In the genomic region with DNA sequence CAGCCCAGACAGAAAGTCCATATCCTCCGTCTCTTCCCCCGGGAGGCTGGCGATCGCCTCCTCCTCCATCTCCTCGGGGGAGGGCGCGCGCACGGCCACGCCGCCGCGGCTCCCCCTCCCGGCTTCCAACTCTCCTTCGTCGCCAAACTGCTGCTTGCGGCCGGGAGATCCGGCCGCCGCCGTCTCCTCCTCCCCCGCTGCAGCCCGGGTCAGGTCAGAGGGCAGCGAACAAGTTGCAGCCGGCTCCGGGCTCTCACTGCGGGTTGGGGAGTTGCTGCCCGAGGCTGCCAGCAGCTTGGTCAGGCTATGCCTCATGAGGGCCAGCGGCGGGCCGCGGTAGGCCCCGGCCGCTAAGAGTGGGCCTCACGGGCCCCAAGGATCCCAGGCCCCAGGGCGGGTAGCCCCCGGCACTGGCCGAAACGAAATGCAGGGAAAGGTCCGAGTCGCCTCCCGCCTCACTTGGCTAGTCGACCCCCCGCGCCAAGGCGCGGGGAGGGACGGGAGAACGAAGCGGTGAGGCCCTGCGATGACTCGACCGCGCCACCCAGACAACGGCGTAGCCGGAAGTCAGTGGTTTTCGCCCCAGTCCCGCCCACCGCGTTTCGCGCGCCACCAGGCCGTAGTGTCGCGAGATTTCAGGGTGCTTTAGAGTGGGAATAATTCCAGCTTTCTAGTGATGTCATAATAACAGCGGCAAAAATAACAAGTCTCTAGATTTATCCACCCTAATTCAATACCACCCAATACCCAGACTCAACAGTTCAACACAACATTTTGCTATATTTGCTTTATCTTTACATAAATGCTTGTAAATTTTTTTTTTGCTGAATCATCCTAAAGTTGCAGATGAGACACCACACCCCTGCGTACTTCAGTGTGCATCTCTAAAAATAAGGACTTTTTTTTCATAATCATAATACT, we compare ENCODE assay signal across 1 cellular context.
A peak's percentile ranks its signal among the peaks of the same experiment; 100 is the strongest.
TF ChIP-seq lines count a peak whose summit lies in the region.

A gene with protein sequence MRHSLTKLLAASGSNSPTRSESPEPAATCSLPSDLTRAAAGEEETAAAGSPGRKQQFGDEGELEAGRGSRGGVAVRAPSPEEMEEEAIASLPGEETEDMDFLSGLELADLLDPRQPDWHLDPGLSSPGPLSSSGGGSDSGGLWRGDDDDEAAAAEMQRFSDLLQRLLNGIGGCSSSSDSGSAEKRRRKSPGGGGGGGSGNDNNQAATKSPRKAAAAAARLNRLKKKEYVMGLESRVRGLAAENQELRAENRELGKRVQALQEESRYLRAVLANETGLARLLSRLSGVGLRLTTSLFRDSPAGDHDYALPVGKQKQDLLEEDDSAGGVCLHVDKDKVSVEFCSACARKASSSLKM (minus strand): TSS at position 569 of the 921 bp plus-strand sequence. CDS start 254 bp downstream, at position 315.

TF ChIP-seq in HepG2, 621 proteins besides CTCF, POLR2A, EP300 and RAD21 (continued from another document and continues in another):
- TF ChIP-seq, protein P1, sequence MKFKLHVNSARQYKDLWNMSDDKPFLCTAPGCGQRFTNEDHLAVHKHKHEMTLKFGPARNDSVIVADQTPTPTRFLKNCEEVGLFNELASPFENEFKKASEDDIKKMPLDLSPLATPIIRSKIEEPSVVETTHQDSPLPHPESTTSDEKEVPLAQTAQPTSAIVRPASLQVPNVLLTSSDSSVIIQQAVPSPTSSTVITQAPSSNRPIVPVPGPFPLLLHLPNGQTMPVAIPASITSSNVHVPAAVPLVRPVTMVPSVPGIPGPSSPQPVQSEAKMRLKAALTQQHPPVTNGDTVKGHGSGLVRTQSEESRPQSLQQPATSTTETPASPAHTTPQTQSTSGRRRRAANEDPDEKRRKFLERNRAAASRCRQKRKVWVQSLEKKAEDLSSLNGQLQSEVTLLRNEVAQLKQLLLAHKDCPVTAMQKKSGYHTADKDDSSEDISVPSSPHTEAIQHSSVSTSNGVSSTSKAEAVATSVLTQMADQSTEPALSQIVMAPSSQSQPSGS (CRISPR knock-in tag; IDR thresholded peaks at IDR 0.05): peak; percentile 67; the same call in 1 of the 2 replicates
- TF ChIP-seq ZBTB8A (CRISPR knock-in tag; IDR thresholded peaks at IDR 0.05; ENCODE audit: borderline replicate concordance, low read depth) (no peak; the same call in 1 of the 2 replicates), NCOA1 (CRISPR knock-in tag; IDR thresholded peaks at IDR 0.05) (no peak), HOXA3 (CRISPR knock-in tag; IDR thresholded peaks at IDR 0.05) (peak; percentile 83; the same call in 1 of the 2 replicates), NFYC (CRISPR knock-in tag; IDR thresholded peaks at IDR 0.05) (no peak), HES4 (CRISPR knock-in tag; IDR thresholded peaks at IDR 0.05; ENCODE audit: borderline replicate concordance) (peak; percentile 79; the same call in 1 of the 2 replicates), ZNF274 (CRISPR knock-in tag; IDR thresholded peaks at IDR 0.05) (peak; percentile 82; the same call in 1 of the 2 replicates), HOXA7 (CRISPR knock-in tag; IDR thresholded peaks at IDR 0.05) (no peak; the same call in 1 of the 2 replicates), TAF1 (CRISPR knock-in tag; IDR thresholded peaks at IDR 0.05) (peak; percentile 84), MTF1 (CRISPR knock-in tag; IDR thresholded peaks at IDR 0.05) (0 out of 2 replicates have a peak, but pooled peaks have one; percentile 64), U2AF2 (IDR thresholded peaks at IDR 0.05; ENCODE audit: low read depth, low read length) (no peak), SP2 (CRISPR knock-in tag; IDR thresholded peaks at IDR 0.05) (peak; percentile 75), ZNF253 (CRISPR knock-in tag; IDR thresholded peaks at IDR 0.05; ENCODE audit: borderline replicate concordance) (0 out of 2 replicates have a peak, but pooled peaks have one; percentile 36), ZSCAN12 (CRISPR knock-in tag; IDR thresholded peaks at IDR 0.05) (0 out of 2 replicates have a peak, but pooled peaks have one; percentile 62), HDAC2 (CRISPR knock-in tag; IDR thresholded peaks at IDR 0.05) (peak; percentile 39; the same call in 1 of the 2 replicates), ZNF234 (CRISPR knock-in tag; conservative IDR thresholded peaks at IDR 0.05) (peak; percentile 69; the same call in 1 of the 2 replicates), ARNT2 (CRISPR knock-in tag; IDR thresholded peaks at IDR 0.05; ENCODE audit: low read depth) (peak; percentile 79)
- TF ChIP-seq, protein P2, sequence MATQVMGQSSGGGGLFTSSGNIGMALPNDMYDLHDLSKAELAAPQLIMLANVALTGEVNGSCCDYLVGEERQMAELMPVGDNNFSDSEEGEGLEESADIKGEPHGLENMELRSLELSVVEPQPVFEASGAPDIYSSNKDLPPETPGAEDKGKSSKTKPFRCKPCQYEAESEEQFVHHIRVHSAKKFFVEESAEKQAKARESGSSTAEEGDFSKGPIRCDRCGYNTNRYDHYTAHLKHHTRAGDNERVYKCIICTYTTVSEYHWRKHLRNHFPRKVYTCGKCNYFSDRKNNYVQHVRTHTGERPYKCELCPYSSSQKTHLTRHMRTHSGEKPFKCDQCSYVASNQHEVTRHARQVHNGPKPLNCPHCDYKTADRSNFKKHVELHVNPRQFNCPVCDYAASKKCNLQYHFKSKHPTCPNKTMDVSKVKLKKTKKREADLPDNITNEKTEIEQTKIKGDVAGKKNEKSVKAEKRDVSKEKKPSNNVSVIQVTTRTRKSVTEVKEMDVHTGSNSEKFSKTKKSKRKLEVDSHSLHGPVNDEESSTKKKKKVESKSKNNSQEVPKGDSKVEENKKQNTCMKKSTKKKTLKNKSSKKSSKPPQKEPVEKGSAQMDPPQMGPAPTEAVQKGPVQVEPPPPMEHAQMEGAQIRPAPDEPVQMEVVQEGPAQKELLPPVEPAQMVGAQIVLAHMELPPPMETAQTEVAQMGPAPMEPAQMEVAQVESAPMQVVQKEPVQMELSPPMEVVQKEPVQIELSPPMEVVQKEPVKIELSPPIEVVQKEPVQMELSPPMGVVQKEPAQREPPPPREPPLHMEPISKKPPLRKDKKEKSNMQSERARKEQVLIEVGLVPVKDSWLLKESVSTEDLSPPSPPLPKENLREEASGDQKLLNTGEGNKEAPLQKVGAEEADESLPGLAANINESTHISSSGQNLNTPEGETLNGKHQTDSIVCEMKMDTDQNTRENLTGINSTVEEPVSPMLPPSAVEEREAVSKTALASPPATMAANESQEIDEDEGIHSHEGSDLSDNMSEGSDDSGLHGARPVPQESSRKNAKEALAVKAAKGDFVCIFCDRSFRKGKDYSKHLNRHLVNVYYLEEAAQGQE (IDR thresholded peaks at IDR 0.05; ENCODE audit: borderline replicate concordance in 1 of 2, low read depth in 1 of 2, low read length in 2 of 2): no peak
- TF ChIP-seq, protein P3, sequence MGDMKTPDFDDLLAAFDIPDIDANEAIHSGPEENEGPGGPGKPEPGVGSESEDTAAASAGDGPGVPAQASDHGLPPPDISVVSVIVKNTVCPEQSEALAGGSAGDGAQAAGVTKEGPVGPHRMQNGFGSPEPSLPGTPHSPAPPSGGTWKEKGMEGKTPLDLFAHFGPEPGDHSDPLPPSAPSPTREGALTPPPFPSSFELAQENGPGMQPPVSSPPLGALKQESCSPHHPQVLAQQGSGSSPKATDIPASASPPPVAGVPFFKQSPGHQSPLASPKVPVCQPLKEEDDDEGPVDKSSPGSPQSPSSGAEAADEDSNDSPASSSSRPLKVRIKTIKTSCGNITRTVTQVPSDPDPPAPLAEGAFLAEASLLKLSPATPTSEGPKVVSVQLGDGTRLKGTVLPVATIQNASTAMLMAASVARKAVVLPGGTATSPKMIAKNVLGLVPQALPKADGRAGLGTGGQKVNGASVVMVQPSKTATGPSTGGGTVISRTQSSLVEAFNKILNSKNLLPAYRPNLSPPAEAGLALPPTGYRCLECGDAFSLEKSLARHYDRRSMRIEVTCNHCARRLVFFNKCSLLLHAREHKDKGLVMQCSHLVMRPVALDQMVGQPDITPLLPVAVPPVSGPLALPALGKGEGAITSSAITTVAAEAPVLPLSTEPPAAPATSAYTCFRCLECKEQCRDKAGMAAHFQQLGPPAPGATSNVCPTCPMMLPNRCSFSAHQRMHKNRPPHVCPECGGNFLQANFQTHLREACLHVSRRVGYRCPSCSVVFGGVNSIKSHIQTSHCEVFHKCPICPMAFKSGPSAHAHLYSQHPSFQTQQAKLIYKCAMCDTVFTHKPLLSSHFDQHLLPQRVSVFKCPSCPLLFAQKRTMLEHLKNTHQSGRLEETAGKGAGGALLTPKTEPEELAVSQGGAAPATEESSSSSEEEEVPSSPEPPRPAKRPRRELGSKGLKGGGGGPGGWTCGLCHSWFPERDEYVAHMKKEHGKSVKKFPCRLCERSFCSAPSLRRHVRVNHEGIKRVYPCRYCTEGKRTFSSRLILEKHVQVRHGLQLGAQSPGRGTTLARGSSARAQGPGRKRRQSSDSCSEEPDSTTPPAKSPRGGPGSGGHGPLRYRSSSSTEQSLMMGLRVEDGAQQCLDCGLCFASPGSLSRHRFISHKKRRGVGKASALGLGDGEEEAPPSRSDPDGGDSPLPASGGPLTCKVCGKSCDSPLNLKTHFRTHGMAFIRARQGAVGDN (CRISPR knock-in tag; IDR thresholded peaks at IDR 0.05): peak; percentile 92
- TF ChIP-seq, protein P4, sequence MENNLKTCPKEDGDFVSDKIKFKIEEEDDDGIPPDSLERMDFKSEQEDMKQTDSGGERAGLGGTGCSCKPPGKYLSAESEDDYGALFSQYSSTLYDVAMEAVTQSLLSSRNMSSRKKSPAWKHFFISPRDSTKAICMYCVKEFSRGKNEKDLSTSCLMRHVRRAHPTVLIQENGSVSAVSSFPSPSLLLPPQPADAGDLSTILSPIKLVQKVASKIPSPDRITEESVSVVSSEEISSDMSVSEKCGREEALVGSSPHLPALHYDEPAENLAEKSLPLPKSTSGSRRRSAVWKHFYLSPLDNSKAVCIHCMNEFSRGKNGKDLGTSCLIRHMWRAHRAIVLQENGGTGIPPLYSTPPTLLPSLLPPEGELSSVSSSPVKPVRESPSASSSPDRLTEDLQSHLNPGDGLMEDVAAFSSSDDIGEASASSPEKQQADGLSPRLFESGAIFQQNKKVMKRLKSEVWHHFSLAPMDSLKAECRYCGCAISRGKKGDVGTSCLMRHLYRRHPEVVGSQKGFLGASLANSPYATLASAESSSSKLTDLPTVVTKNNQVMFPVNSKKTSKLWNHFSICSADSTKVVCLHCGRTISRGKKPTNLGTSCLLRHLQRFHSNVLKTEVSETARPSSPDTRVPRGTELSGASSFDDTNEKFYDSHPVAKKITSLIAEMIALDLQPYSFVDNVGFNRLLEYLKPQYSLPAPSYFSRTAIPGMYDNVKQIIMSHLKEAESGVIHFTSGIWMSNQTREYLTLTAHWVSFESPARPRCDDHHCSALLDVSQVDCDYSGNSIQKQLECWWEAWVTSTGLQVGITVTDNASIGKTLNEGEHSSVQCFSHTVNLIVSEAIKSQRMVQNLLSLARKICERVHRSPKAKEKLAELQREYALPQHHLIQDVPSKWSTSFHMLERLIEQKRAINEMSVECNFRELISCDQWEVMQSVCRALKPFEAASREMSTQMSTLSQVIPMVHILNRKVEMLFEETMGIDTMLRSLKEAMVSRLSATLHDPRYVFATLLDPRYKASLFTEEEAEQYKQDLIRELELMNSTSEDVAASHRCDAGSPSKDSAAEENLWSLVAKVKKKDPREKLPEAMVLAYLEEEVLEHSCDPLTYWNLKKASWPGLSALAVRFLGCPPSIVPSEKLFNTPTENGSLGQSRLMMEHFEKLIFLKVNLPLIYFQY (CRISPR knock-in tag; IDR thresholded peaks at IDR 0.05; ENCODE audit: borderline replicate concordance): no peak
- TF ChIP-seq, protein P5, sequence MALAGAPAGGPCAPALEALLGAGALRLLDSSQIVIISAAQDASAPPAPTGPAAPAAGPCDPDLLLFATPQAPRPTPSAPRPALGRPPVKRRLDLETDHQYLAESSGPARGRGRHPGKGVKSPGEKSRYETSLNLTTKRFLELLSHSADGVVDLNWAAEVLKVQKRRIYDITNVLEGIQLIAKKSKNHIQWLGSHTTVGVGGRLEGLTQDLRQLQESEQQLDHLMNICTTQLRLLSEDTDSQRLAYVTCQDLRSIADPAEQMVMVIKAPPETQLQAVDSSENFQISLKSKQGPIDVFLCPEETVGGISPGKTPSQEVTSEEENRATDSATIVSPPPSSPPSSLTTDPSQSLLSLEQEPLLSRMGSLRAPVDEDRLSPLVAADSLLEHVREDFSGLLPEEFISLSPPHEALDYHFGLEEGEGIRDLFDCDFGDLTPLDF (CRISPR knock-in tag; IDR thresholded peaks at IDR 0.05): peak; percentile 96
- TF ChIP-seq, protein P6, sequence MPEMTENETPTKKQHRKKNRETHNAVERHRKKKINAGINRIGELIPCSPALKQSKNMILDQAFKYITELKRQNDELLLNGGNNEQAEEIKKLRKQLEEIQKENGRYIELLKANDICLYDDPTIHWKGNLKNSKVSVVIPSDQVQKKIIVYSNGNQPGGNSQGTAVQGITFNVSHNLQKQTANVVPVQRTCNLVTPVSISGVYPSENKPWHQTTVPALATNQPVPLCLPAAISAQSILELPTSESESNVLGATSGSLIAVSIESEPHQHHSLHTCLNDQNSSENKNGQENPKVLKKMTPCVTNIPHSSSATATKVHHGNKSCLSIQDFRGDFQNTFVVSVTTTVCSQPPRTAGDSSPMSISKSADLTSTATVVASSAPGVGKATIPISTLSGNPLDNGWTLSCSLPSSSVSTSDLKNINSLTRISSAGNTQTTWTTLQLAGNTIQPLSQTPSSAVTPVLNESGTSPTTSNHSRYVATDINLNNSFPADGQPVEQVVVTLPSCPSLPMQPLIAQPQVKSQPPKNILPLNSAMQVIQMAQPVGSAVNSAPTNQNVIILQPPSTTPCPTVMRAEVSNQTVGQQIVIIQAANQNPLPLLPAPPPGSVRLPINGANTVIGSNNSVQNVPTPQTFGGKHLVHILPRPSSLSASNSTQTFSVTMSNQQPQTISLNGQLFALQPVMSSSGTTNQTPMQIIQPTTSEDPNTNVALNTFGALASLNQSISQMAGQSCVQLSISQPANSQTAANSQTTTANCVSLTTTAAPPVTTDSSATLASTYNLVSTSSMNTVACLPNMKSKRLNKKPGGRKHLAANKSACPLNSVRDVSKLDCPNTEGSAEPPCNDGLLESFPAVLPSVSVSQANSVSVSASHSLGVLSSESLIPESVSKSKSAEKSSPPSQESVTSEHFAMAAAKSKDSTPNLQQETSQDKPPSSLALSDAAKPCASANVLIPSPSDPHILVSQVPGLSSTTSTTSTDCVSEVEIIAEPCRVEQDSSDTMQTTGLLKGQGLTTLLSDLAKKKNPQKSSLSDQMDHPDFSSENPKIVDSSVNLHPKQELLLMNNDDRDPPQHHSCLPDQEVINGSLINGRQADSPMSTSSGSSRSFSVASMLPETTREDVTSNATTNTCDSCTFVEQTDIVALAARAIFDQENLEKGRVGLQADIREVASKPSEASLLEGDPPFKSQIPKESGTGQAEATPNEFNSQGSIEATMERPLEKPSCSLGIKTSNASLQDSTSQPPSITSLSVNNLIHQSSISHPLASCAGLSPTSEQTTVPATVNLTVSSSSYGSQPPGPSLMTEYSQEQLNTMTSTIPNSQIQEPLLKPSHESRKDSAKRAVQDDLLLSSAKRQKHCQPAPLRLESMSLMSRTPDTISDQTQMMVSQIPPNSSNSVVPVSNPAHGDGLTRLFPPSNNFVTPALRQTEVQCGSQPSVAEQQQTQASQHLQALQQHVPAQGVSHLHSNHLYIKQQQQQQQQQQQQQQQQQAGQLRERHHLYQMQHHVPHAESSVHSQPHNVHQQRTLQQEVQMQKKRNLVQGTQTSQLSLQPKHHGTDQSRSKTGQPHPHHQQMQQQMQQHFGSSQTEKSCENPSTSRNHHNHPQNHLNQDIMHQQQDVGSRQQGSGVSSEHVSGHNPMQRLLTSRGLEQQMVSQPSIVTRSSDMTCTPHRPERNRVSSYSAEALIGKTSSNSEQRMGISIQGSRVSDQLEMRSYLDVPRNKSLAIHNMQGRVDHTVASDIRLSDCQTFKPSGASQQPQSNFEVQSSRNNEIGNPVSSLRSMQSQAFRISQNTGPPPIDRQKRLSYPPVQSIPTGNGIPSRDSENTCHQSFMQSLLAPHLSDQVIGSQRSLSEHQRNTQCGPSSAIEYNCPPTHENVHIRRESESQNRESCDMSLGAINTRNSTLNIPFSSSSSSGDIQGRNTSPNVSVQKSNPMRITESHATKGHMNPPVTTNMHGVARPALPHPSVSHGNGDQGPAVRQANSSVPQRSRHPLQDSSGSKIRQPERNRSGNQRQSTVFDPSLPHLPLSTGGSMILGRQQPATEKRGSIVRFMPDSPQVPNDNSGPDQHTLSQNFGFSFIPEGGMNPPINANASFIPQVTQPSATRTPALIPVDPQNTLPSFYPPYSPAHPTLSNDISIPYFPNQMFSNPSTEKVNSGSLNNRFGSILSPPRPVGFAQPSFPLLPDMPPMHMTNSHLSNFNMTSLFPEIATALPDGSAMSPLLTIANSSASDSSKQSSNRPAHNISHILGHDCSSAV (CRISPR knock-in tag; IDR thresholded peaks at IDR 0.05; ENCODE audit: borderline replicate concordance): no peak
